In genomic region chr16:88930716-88931115, GRCh38 we compare ENCODE assay signal across 10 cellular contexts. TPM values are rescaled to one million over a fixed set of nuclear protein-coding genes. Genes with fewer than 3 reads are reported as not detected.
"Had no signal": no experiment of that assay in that cellular context is flagged by ENCODE, and none has a peak within 500 bp of the region (broad histone marks: within the 10 kb centered on the region; RNA-seq: fewer than 3 reads in every experiment).

No MANE protein-coding gene starts in this region.

- H3K27ac ChIP-seq: GM23248, HL-60 had no signal

- H3K4me3 Mint-ChIP-seq: H9 had no signal

- H2AFZ ChIP-seq: GM23248 had no signal

- H3K9ac ChIP-seq: GM23248 had no signal

- ATAC-seq: HepG2, K562 had no signal

- DNase-seq: GM23248, GOT3, H9, HCEC 1CT, KG1 had no signal

- H3K4me3 ChIP-seq: GM23248, K562 had no signal

- H3K27ac Mint-ChIP-seq: H9 had no signal

- FAIRE-seq: H54, HepG2, K562 had no signal

RNA-seq across cellular contexts. Expression of gene CBFA2T3, which starts 46.3 kb away (rescaled TPM):
- total RNA-seq: GM23248, HepG2, HT1080 had no signal
- polyA plus RNA-seq: GM23248 had no signal
